2 cellular contexts compared by ENCODE assay signal in genomic region chr16:57648590-57649442, GRCh38.
TF ChIP-seq lines count a peak whose summit lies in the region.

No MANE protein-coding gene starts in this region.

TF ChIP-seq in HEK293T, 16 proteins besides CTCF, POLR2A, EP300 and RAD21:
- TF ChIP-seq LEF1 (IDR thresholded peaks at IDR 0.05; ENCODE audit: borderline replicate concordance) = peak; percentile 71; the same call in 1 of the 2 replicates
- TF ChIP-seq SP1 (IDR thresholded peaks at IDR 0.05) = no peak
- TF ChIP-seq TARDBP (IDR thresholded peaks at IDR 0.05) = no peak
- TF ChIP-seq ARNT (IDR thresholded peaks at IDR 0.05) = peak; percentile 35; the same call in 1 of the 2 replicates

TF ChIP-seq in K562, 482 proteins besides CTCF, POLR2A, EP300 and RAD21 (continued from another document and continues in another):
- TF ChIP-seq BCOR (IDR thresholded peaks at IDR 0.05) (peak; percentile 83), RB1 (IDR thresholded peaks at IDR 0.05; ENCODE audit: low read depth) (peak; percentile 95), CBFB (CRISPR knock-in tag; IDR thresholded peaks at IDR 0.05) (0 out of 2 replicates have a peak, but pooled peaks have one; percentile 47), TAL1 (IDR thresholded peaks at IDR 0.05) (peak; percentile 18; the same call in 1 of the 2 replicates), PTBP1 (IDR thresholded peaks at IDR 0.05; ENCODE audit: low read depth, low read length) (0 out of 2 replicates have a peak, but pooled peaks have one; percentile 12), ZC3H11A (IDR thresholded peaks at IDR 0.05; ENCODE audit: low read depth, low read length) (no peak), FOSL1 (tag; conservative IDR thresholded peaks at IDR 0.05) (0 out of 2 replicates have a peak, but pooled peaks have one; percentile 15), RERE (CRISPR knock-in tag; IDR thresholded peaks at IDR 0.05; ENCODE audit: borderline replicate concordance) (no peak), ZBTB8A (IDR thresholded peaks at IDR 0.05; ENCODE audit: partially characterized antibody) (no peak), SP1 (CRISPR knock-in tag; IDR thresholded peaks at IDR 0.05) (peak; percentile 82), MYNN (IDR thresholded peaks at IDR 0.05) (peak; percentile 77), MYNN (CRISPR knock-in tag; IDR thresholded peaks at IDR 0.05) (no peak), CC2D1A (IDR thresholded peaks at IDR 0.05) (peak; percentile 95), ZNF24 (IDR thresholded peaks at IDR 0.05) (peak; percentile 42; the same call in 1 of the 2 replicates), ZNF766 (CRISPR knock-in tag; conservative IDR thresholded peaks at IDR 0.05) (0 out of 2 replicates have a peak, but pooled peaks have one; percentile 61), ADNP (tag; IDR thresholded peaks at IDR 0.05) (peak; percentile 94), HDAC1 (IDR thresholded peaks at IDR 0.05) (0 out of 4 replicates have a peak, but pooled peaks of 1 of the 2 experiments have one; percentile 9), PHB (CRISPR knock-in tag; IDR thresholded peaks at IDR 0.05) (no peak), TCFL5 (CRISPR knock-in tag; conservative IDR thresholded peaks at IDR 0.05) (no peak), ZKSCAN1 (IDR thresholded peaks at IDR 0.05; ENCODE audit: low read depth, low read length) (peak; percentile 43; the same call in 1 of the 2 replicates), ZNF263 (CRISPR knock-in tag; IDR thresholded peaks at IDR 0.05; ENCODE audit: borderline replicate concordance) (peak; percentile 82), GABPA (tag; conservative IDR thresholded peaks at IDR 0.05; ENCODE audit: low read depth) (no peak), CBX1 (IDR thresholded peaks at IDR 0.05; ENCODE audit: low read depth) (peak; percentile 71), NR2F6 (CRISPR knock-in tag; IDR thresholded peaks at IDR 0.05) (no peak), ZHX1 (conservative IDR thresholded peaks at IDR 0.05; ENCODE audit: low read length) (peak; percentile 67; the same call in 1 of the 2 replicates), CHD4 (IDR thresholded peaks at IDR 0.05; ENCODE audit: insufficient read depth, insufficient replicate concordance, low read depth, low read length, poor library complexity, severe bottlenecking) (peak; percentile 96), TEAD4 (IDR thresholded peaks at IDR 0.05; ENCODE audit: low read length) (peak; percentile 37; the same call in 1 of the 2 replicates), TEAD4 (CRISPR knock-in tag; IDR thresholded peaks at IDR 0.05; ENCODE audit: borderline replicate concordance) (no peak), CBX3 (IDR thresholded peaks at IDR 0.05; ENCODE audit: borderline replicate concordance in 1 of 2, low read length in 2 of 2) (peak in 1 of 2 experiments; percentile 67; a peak in 1 of 3 replicates), CTBP1 (IDR thresholded peaks at IDR 0.05; ENCODE audit: borderline replicate concordance) (peak; percentile 95)
- TF ChIP-seq, protein P1, sequence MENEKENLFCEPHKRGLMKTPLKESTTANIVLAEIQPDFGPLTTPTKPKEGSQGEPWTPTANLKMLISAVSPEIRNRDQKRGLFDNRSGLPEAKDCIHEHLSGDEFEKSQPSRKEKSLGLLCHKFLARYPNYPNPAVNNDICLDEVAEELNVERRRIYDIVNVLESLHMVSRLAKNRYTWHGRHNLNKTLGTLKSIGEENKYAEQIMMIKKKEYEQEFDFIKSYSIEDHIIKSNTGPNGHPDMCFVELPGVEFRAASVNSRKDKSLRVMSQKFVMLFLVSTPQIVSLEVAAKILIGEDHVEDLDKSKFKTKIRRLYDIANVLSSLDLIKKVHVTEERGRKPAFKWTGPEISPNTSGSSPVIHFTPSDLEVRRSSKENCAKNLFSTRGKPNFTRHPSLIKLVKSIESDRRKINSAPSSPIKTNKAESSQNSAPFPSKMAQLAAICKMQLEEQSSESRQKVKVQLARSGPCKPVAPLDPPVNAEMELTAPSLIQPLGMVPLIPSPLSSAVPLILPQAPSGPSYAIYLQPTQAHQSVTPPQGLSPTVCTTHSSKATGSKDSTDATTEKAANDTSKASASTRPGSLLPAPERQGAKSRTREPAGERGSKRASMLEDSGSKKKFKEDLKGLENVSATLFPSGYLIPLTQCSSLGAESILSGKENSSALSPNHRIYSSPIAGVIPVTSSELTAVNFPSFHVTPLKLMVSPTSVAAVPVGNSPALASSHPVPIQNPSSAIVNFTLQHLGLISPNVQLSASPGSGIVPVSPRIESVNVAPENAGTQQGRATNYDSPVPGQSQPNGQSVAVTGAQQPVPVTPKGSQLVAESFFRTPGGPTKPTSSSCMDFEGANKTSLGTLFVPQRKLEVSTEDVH (IDR thresholded peaks at IDR 0.05; ENCODE audit: low read depth, partially characterized antibody) = peak; percentile 35
- TF ChIP-seq, protein P2, sequence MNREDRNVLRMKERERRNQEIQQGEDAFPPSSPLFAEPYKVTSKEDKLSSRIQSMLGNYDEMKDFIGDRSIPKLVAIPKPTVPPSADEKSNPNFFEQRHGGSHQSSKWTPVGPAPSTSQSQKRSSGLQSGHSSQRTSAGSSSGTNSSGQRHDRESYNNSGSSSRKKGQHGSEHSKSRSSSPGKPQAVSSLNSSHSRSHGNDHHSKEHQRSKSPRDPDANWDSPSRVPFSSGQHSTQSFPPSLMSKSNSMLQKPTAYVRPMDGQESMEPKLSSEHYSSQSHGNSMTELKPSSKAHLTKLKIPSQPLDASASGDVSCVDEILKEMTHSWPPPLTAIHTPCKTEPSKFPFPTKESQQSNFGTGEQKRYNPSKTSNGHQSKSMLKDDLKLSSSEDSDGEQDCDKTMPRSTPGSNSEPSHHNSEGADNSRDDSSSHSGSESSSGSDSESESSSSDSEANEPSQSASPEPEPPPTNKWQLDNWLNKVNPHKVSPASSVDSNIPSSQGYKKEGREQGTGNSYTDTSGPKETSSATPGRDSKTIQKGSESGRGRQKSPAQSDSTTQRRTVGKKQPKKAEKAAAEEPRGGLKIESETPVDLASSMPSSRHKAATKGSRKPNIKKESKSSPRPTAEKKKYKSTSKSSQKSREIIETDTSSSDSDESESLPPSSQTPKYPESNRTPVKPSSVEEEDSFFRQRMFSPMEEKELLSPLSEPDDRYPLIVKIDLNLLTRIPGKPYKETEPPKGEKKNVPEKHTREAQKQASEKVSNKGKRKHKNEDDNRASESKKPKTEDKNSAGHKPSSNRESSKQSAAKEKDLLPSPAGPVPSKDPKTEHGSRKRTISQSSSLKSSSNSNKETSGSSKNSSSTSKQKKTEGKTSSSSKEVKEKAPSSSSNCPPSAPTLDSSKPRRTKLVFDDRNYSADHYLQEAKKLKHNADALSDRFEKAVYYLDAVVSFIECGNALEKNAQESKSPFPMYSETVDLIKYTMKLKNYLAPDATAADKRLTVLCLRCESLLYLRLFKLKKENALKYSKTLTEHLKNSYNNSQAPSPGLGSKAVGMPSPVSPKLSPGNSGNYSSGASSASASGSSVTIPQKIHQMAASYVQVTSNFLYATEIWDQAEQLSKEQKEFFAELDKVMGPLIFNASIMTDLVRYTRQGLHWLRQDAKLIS (CRISPR knock-in tag; IDR thresholded peaks at IDR 0.05) = peak; percentile 51; the same call in 1 of the 2 replicates
- TF ChIP-seq, protein P3, sequence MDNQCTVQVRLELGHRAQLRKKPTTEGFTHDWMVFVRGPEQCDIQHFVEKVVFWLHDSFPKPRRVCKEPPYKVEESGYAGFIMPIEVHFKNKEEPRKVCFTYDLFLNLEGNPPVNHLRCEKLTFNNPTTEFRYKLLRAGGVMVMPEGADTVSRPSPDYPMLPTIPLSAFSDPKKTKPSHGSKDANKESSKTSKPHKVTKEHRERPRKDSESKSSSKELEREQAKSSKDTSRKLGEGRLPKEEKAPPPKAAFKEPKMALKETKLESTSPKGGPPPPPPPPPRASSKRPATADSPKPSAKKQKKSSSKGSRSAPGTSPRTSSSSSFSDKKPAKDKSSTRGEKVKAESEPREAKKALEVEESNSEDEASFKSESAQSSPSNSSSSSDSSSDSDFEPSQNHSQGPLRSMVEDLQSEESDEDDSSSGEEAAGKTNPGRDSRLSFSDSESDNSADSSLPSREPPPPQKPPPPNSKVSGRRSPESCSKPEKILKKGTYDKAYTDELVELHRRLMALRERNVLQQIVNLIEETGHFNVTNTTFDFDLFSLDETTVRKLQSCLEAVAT (IDR thresholded peaks at IDR 0.05) = peak in 1 of 2 experiments; percentile 94; a peak in 2 of 4 replicates
- TF ChIP-seq, protein P4, sequence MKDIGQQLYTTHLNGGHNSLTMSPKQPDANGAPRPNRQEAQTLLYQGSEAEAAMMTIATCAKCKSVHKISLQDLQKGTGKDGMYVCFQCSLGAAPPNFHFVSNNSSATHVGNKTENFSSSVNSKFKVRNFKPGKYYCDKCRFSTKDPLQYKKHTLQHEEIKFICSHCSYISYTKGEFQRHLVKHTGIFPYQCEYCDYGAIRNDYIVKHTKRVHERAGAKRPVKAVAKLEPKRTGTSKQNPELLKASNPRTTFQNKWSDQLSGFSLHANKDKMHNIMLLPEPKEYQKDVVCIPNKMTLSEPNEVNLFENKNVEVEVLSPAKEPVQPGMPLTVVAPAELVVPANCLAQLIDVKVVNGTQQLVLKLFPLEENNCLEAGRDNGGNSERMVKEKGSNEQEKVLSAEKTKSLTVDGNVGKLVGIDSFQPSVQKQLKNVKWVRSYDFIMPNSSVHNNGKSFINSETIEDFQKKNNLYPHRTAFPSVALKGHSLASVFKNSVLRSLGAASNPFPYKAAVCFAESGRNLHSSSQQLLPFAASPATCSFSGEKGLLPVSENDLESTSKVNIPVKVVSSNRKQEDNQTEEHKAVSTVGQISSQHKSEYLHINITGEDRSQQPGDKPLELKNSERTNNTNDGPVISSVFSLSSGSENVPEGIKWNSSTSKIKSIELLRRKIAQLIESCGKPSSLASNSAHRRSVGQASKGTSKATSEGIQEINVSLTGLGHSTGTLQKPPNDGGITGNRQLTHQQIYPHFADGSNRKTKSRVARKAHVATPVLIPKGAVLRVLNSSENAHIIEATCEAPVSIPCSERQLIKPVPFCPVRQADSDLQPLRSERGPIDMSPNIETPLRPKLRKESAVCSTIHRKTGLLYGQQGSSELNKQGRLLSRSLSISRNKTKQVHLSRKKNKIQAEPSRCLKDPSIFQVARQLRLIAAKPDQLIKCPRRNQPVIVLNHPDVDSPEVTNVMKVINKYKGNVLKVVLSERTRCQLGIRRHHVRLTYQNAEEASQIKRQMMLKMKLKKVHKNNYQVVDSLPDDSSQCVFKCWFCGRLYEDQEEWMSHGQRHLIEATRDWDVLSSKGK (CRISPR knock-in tag; IDR thresholded peaks at IDR 0.05) = no peak
- TF ChIP-seq, protein P5, sequence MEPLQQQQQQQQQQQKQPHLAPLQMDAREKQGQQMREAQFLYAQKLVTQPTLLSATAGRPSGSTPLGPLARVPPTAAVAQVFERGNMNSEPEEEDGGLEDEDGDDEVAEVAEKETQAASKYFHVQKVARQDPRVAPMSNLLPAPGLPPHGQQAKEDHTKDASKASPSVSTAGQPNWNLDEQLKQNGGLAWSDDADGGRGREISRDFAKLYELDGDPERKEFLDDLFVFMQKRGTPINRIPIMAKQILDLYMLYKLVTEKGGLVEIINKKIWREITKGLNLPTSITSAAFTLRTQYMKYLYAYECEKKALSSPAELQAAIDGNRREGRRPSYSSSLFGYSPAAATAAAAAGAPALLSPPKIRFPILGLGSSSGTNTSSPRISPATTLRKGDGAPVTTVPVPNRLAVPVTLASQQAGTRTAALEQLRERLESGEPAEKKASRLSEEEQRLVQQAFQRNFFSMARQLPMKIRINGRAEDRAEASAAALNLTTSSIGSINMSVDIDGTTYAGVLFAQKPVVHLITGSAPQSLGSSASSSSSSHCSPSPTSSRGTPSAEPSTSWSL (CRISPR knock-in tag; IDR thresholded peaks at IDR 0.05; ENCODE audit: borderline replicate concordance) = no peak
